In the genomic region with DNA sequence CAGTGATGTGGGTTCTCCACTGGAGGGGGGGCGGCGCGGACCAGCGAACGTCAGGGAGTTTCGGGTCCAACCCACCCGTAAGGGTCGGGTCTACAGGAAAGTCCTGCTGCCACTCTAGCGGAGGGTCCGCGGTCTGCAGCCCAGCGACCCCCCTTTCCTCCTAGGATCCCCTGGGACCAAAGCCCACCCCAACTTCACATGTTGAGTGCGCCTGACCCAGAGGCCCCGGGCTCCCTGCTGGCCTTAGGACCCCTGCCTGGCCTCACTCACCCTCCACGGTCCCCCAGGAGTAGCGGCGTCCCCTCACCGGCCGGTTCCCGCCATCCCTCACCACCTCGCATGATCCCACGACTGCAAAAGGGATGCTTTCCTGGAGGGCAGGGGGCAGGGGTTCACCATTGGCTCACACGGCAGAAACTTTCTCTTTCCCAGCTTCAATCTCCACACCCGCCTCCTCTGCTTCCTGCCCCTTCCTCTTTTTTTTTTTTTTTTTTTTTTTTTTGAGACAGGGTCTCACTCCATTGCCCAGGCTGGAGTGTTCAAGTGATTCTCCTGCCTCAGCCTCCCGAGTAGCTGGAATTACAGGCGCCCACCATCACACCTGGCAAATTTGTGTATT, we compare ENCODE assay signal across 9 cellular contexts. TPM values are rescaled to one million over a fixed set of nuclear protein-coding genes. Genes with fewer than 3 reads are reported as not detected.
DNase-seq lines count a peak whose midpoint lies in the region; FAIRE-seq and TF ChIP-seq lines count a peak whose summit lies in the region.
"Had no signal": no experiment of that assay in that cellular context is flagged by ENCODE, and none has a peak within 500 bp of the region (broad histone marks: within the 10 kb centered on the region; RNA-seq: fewer than 3 reads in every experiment).

No MANE protein-coding gene starts in this region.

- in situ Hi-C loops in ACHN (cut with HindIII; ENCODE audit: low pct_ligation_motif_present, low pct_unique_long_range_greater_than_20kb, low sequenced_read_pairs), result no loop called here

- no peak for TF ChIP-seq RAD21 in neural cell (conservative IDR thresholded peaks at IDR 0.05)

- peak overlapping the region; percentile 93 to 100 (median 100) for H3K4me2 ChIP-seq in BLaER1 treated with 17β-estradiol and CSF1 and Interleukin-3, amounts not matched to agents 10 nM and 100 nM
- peak overlapping the region; percentile 91 for H3K4me2 ChIP-seq in neural cell (ENCODE audit: low read length)

- peak overlapping the region; percentile 67 to 81 (median 72) for H3K4me3 ChIP-seq in BLaER1 treated with 17β-estradiol and CSF1 and Interleukin-3, amounts not matched to agents 10 nM and 100 nM
- H3K4me3 ChIP-seq in MG63 (peak overlapping the region; percentile 62), neural cell (ENCODE audit: low read length) (peak overlapping the region; percentile 98)
- peak overlapping the region; percentile 70 for H3K4me3 ChIP-seq in effector memory CD4-positive, alpha-beta T cell (ENCODE audit: insufficient read depth, low read depth, low read length, poor library complexity, severe bottlenecking)

- DNase-seq in MG63 (no peak), GM12892 (ENCODE audit: insufficient read length) (no peak), ACHN (no peak), GDM1 (lab: John Stamatoyannopoulos, UW) (no peak)
- DNase-seq in effector memory CD4-positive, alpha-beta T cell, result no peak
- no peak for DNase-seq in stimulated activated CD4-positive, alpha-beta T cell treated with anti-CD3 and anti-CD28 coated beads, Interleukin-12 subunit alpha, Interleukin-12 subunit beta, amount 100 ng/mL, for 4 hours

- H2AFZ ChIP-seq in neural cell (ENCODE audit: low read depth, low read length), result no peak overlapping the region

- H3K79me2 ChIP-seq in neural cell (replicated peaks; ENCODE audit: insufficient read depth, low read length), result peaks cover 5% of the 10 kb centered on the region

- H3K27ac ChIP-seq in BLaER1 treated with 17β-estradiol and CSF1 and Interleukin-3, amounts not matched to agents 10 nM and 100 nM, result peak overlapping the region in 10 of 11 experiments; percentile 40 to 100 (median 98); a peak in 20 of 22 replicates
- H3K27ac ChIP-seq in effector memory CD4-positive, alpha-beta T cell (ENCODE audit: insufficient read depth, low read length, poor library complexity, severe bottlenecking), result peak overlapping the region; percentile 100
- H3K27ac ChIP-seq in neural cell (ENCODE audit: low read length), result peak overlapping the region; percentile 100

- no peaks in the 10 kb centered on the region for H3K9me3 ChIP-seq in BLaER1 treated with 17β-estradiol and CSF1 and Interleukin-3, amounts not matched to agents 10 nM and 100 nM (replicated peaks in 1 of 11)
- H3K9me3 ChIP-seq in MG63, result no peaks in the 10 kb centered on the region
- H3K9me3 ChIP-seq in effector memory CD4-positive, alpha-beta T cell (ENCODE audit: control insufficient read depth, low read length), result no peaks in the 10 kb centered on the region
- H3K9me3 ChIP-seq in neural cell (ENCODE audit: low read length), result no peaks in the 10 kb centered on the region

- H3F3A ChIP-seq in neural cell (ENCODE audit: insufficient read depth, low read length, poor library complexity, severe bottlenecking), result no peaks in the 10 kb centered on the region

- TF ChIP-seq CTCF in neural cell (IDR thresholded peaks at IDR 0.05; ENCODE audit: poor library complexity, severe bottlenecking), result no peak

- H3K9ac ChIP-seq in BLaER1 treated with 17β-estradiol and CSF1 and Interleukin-3, amounts not matched to agents 10 nM and 100 nM, result peak overlapping the region; percentile 81 to 98 (median 93); a peak in 21 of 22 replicates
- H3K9ac ChIP-seq in neural cell (ENCODE audit: low read length), result peak overlapping the region; percentile 100

- no peak for TF ChIP-seq EP300 in neural cell (conservative IDR thresholded peaks at IDR 0.05; ENCODE audit: poor library complexity, severe bottlenecking)

- H3K27me3 ChIP-seq in BLaER1 treated with 17β-estradiol and CSF1 and Interleukin-3, amounts not matched to agents 10 nM and 100 nM, result no peaks in the 10 kb centered on the region
- H3K27me3 ChIP-seq in MG63, result no peaks in the 10 kb centered on the region
- H3K27me3 ChIP-seq in effector memory CD4-positive, alpha-beta T cell (replicated peaks; ENCODE audit: control insufficient read depth, insufficient read depth, low read length, poor library complexity, severe bottlenecking), result no peaks in the 10 kb centered on the region
- no peaks in the 10 kb centered on the region for H3K27me3 ChIP-seq in neural cell (ENCODE audit: insufficient read depth, low read depth, low read length)

- H3K9me2 ChIP-seq in neural cell (ENCODE audit: insufficient read depth, low read length), result no peaks in the 10 kb centered on the region

- FAIRE-seq in GM12892 (lab: Jason Lieb, UNC), result no peak
- FAIRE-seq: TTC549 had no signal

- no peak for TF ChIP-seq POLR2A in GM12892 (IDR thresholded peaks at IDR 0.05; ENCODE audit: low read depth, low read length)

- peaks cover 54 to 88% (median 73%) of the 10 kb centered on the region in 10 experiments for H3K4me1 ChIP-seq in BLaER1 treated with 17β-estradiol and CSF1 and Interleukin-3, amounts not matched to agents 10 nM and 100 nM
- peaks cover 69% of the 10 kb centered on the region for H3K4me1 ChIP-seq in effector memory CD4-positive, alpha-beta T cell (ENCODE audit: control insufficient read depth, insufficient read depth, low read length, poor library complexity, severe bottlenecking)

- H4K20me1 ChIP-seq in BLaER1 treated with 17β-estradiol and CSF1 and Interleukin-3, amounts not matched to agents 10 nM and 100 nM, result no peaks in the 10 kb centered on the region; a peak in 2 of 22 replicates
- no peaks in the 10 kb centered on the region for H4K20me1 ChIP-seq in neural cell (ENCODE audit: insufficient read depth)

- no peaks in the 10 kb centered on the region for H3K36me3 ChIP-seq in BLaER1 treated with 17β-estradiol and CSF1 and Interleukin-3, amounts not matched to agents 10 nM and 100 nM
- peaks cover 2% of the 10 kb centered on the region; the same call in 1 of the 2 replicates for H3K36me3 ChIP-seq in MG63
- no peaks in the 10 kb centered on the region for H3K36me3 ChIP-seq in effector memory CD4-positive, alpha-beta T cell (ENCODE audit: control insufficient read depth, insufficient read depth, low read length)
- H3K36me3 ChIP-seq in neural cell (ENCODE audit: insufficient read depth, low read length), result no peaks in the 10 kb centered on the region

TF ChIP-seq in neural cell, 6 proteins besides CTCF, POLR2A, EP300 and RAD21:
- TF ChIP-seq TAF1 (IDR thresholded peaks at IDR 0.05; ENCODE audit: low read depth), result no peak
- TF ChIP-seq SMC3 (conservative IDR thresholded peaks at IDR 0.05; ENCODE audit: poor library complexity), result no peak
- no peak for TF ChIP-seq EZH2 (IDR thresholded peaks at IDR 0.05; ENCODE audit: borderline replicate concordance, insufficient read depth, low read length, poor library complexity, severe bottlenecking)
- TF ChIP-seq, protein P1, sequence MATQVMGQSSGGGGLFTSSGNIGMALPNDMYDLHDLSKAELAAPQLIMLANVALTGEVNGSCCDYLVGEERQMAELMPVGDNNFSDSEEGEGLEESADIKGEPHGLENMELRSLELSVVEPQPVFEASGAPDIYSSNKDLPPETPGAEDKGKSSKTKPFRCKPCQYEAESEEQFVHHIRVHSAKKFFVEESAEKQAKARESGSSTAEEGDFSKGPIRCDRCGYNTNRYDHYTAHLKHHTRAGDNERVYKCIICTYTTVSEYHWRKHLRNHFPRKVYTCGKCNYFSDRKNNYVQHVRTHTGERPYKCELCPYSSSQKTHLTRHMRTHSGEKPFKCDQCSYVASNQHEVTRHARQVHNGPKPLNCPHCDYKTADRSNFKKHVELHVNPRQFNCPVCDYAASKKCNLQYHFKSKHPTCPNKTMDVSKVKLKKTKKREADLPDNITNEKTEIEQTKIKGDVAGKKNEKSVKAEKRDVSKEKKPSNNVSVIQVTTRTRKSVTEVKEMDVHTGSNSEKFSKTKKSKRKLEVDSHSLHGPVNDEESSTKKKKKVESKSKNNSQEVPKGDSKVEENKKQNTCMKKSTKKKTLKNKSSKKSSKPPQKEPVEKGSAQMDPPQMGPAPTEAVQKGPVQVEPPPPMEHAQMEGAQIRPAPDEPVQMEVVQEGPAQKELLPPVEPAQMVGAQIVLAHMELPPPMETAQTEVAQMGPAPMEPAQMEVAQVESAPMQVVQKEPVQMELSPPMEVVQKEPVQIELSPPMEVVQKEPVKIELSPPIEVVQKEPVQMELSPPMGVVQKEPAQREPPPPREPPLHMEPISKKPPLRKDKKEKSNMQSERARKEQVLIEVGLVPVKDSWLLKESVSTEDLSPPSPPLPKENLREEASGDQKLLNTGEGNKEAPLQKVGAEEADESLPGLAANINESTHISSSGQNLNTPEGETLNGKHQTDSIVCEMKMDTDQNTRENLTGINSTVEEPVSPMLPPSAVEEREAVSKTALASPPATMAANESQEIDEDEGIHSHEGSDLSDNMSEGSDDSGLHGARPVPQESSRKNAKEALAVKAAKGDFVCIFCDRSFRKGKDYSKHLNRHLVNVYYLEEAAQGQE (IDR thresholded peaks at IDR 0.05; ENCODE audit: borderline replicate concordance), result no peak
- TF ChIP-seq POLR2AphosphoS5 (IDR thresholded peaks at IDR 0.05), result no peak
- TF ChIP-seq MXI1 (conservative IDR thresholded peaks at IDR 0.05; ENCODE audit: poor library complexity, severe bottlenecking), result no peak

RNA-seq across cellular contexts. Expression of a gene that starts 3.1 kb away (rescaled TPM):
- not detected in 2 replicates for total RNA-seq in MG63 (2014; rRNA removed; shearing (Covaris generic); ENCODE audit: low replicate concordance)
- polyA plus RNA-seq in neural cell, result 0.38 TPM in 1 of 2 replicates, not detected in the other
- polyA minus RNA-seq in neural cell, result 0.81 TPM in 1 of 2 replicates, not detected in the other
- 70.7 TPM for polyA plus RNA-seq in GM12892 (2012; ENCODE audit: missing spikeins)

RNA-seq across cellular contexts. Expression of a gene that starts 4.7 kb away (rescaled TPM):
- not detected in 2 replicates for total RNA-seq in MG63 (2014; rRNA removed; shearing (Covaris generic); ENCODE audit: low replicate concordance)
- not detected in 2 replicates for polyA plus RNA-seq in neural cell
- polyA minus RNA-seq in neural cell, result not detected in 2 replicates
- polyA plus RNA-seq in GM12892 (2012; ENCODE audit: missing spikeins), result not detected

RNA-seq across cellular contexts. Expression of a gene that starts 9.0 kb away (rescaled TPM):
- 40.3 and 60.6 TPM in 2 replicates for total RNA-seq in MG63 (2014; rRNA removed; shearing (Covaris generic); ENCODE audit: low replicate concordance)
- polyA plus RNA-seq in neural cell, result 24.1 and 32.5 TPM in 2 replicates
- polyA minus RNA-seq in neural cell, result 40.5 and 44.6 TPM in 2 replicates
- polyA plus RNA-seq in GM12892 (2012; ENCODE audit: missing spikeins), result 12.4 TPM

RNA-seq across cellular contexts. Expression of a gene that starts 15.9 kb away (rescaled TPM):
- total RNA-seq in MG63 (2014; rRNA removed; shearing (Covaris generic); ENCODE audit: low replicate concordance), result 17.2 and 19.8 TPM in 2 replicates
- polyA plus RNA-seq in neural cell, result 42.3 and 48.9 TPM in 2 replicates
- 74.0 and 82.3 TPM in 2 replicates for polyA minus RNA-seq in neural cell
- 3.1 TPM for polyA plus RNA-seq in GM12892 (2012; ENCODE audit: missing spikeins)

RNA-seq across cellular contexts. Expression of a gene that starts 24.2 kb away (rescaled TPM):
- total RNA-seq in MG63 (2014; rRNA removed; shearing (Covaris generic); ENCODE audit: low replicate concordance), result 43.8 and 70.0 TPM in 2 replicates
- polyA plus RNA-seq in neural cell, result 76.3 and 83.3 TPM in 2 replicates
- polyA minus RNA-seq in neural cell, result 55.1 and 61.6 TPM in 2 replicates
- polyA plus RNA-seq in GM12892 (2012; ENCODE audit: missing spikeins), result 28.0 TPM
